ENCODE assay signal across 1 cellular context in the genomic region with DNA sequence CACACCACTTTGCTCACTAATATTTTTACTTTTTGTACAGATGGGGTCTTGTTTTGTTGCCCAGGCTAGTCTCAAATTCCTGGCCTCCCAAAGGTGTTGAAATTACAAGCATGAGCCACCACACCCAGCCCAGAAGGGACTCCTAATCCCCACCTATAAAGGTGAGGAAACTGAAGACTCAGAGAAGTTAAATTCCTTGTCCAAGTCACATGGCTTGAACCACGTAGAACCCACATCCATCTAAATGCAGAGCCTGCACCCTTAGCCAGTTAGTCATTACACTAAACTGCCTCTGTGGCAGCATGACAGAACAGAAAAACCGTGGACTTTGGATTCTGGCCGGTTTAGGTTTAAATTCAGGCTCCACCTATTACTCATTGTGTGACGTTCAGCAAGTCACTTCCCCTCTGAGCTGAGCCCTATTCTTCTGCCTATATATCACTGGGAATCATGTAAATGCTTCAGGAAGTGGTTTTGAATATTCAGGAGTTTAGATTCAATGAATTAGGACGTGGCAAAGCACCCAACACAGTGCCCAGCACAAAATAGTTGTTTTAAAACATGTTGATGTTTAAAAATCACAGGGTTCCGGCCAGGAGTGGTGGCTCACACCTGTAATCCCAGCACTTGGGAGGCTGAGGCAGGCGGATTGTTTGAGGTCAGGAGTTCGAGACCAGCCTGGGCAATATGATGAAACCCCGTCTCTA.
TF ChIP-seq lines count a peak whose summit lies in the region.

No MANE protein-coding gene starts in this region.

TF ChIP-seq in HepG2, 621 proteins besides CTCF, POLR2A, EP300 and RAD21 (continued from another document and continues in another):
- TF ChIP-seq ZNF615 (CRISPR knock-in tag; IDR thresholded peaks at IDR 0.05; ENCODE audit: borderline replicate concordance) (no peak), ZNF407 (CRISPR knock-in tag; IDR thresholded peaks at IDR 0.05; ENCODE audit: not compliant biosample characterization) (no peak), ZBTB14 (CRISPR knock-in tag; IDR thresholded peaks at IDR 0.05) (no peak), KDM6A (CRISPR knock-in tag; IDR thresholded peaks at IDR 0.05; ENCODE audit: low read depth) (peak; percentile 50; the same call in 1 of the 2 replicates), ZSCAN31 (CRISPR knock-in tag; IDR thresholded peaks at IDR 0.05; ENCODE audit: low read depth) (peak; percentile 82; the same call in 1 of the 2 replicates), ZBTB7B (CRISPR knock-in tag; IDR thresholded peaks at IDR 0.05) (no peak), TBX2 (CRISPR knock-in tag; IDR thresholded peaks at IDR 0.05; ENCODE audit: borderline replicate concordance) (peak; percentile 67; the same call in 1 of the 2 replicates), SYNCRIP (IDR thresholded peaks at IDR 0.05; ENCODE audit: insufficient read depth, low read depth, low read length) (no peak), SOX6 (IDR thresholded peaks at IDR 0.05) (no peak), SOX6 (CRISPR knock-in tag; IDR thresholded peaks at IDR 0.05) (peak; percentile 71), ZKSCAN8 (CRISPR knock-in tag; IDR thresholded peaks at IDR 0.05; ENCODE audit: borderline replicate concordance) (0 out of 2 replicates have a peak, but pooled peaks have one; percentile 30), SALL2 (CRISPR knock-in tag; IDR thresholded peaks at IDR 0.05) (no peak), NFE2 (CRISPR knock-in tag; IDR thresholded peaks at IDR 0.05) (no peak), ZNF503 (CRISPR knock-in tag; IDR thresholded peaks at IDR 0.05) (0 out of 2 replicates have a peak, but pooled peaks have one; percentile 48), ZSCAN9 (CRISPR knock-in tag; IDR thresholded peaks at IDR 0.05; ENCODE audit: borderline replicate concordance) (peak; percentile 69; the same call in 1 of the 2 replicates), CEBPG (CRISPR knock-in tag; IDR thresholded peaks at IDR 0.05) (0 out of 2 replicates have a peak, but pooled peaks have one; percentile 4), ZNF414 (CRISPR knock-in tag; IDR thresholded peaks at IDR 0.05) (no peak), SRSF4 (IDR thresholded peaks at IDR 0.05; ENCODE audit: low read depth, low read length, poor library complexity, severe bottlenecking) (no peak), PRDM10 (CRISPR knock-in tag; IDR thresholded peaks at IDR 0.05; ENCODE audit: low read depth) (no peak), TFDP2 (CRISPR knock-in tag; IDR thresholded peaks at IDR 0.05) (no peak), JUND (CRISPR knock-in tag; IDR thresholded peaks at IDR 0.05) (no peak), ZNF839 (CRISPR knock-in tag; IDR thresholded peaks at IDR 0.05; ENCODE audit: borderline replicate concordance) (no peak), ZNF441 (CRISPR knock-in tag; IDR thresholded peaks at IDR 0.05; ENCODE audit: borderline replicate concordance) (peak; percentile 70; the same call in 1 of the 2 replicates), RXRA (CRISPR knock-in tag; IDR thresholded peaks at IDR 0.05) (no peak), SETDB1 (CRISPR knock-in tag; IDR thresholded peaks at IDR 0.05; ENCODE audit: borderline replicate concordance) (no peak), CREB3 (CRISPR knock-in tag; IDR thresholded peaks at IDR 0.05) (no peak), ZNF230 (CRISPR knock-in tag; IDR thresholded peaks at IDR 0.05) (no peak), KLF12 (CRISPR knock-in tag; IDR thresholded peaks at IDR 0.05; ENCODE audit: borderline replicate concordance) (no peak; the same call in 1 of the 2 replicates), HNRNPH1 (optimal IDR thresholded peaks at IDR 0.05; ENCODE audit: low read depth, low read length) (no peak), NFKBIZ (CRISPR knock-in tag; IDR thresholded peaks at IDR 0.05) (no peak), SKI (IDR thresholded peaks at IDR 0.05; ENCODE audit: partially characterized antibody) (no peak), ZNF138 (CRISPR knock-in tag; IDR thresholded peaks at IDR 0.05; ENCODE audit: low read depth) (no peak), ZSCAN29 (CRISPR knock-in tag; conservative IDR thresholded peaks at IDR 0.05) (no peak), ZNF333 (CRISPR knock-in tag; IDR thresholded peaks at IDR 0.05; ENCODE audit: borderline replicate concordance) (no peak), GATAD2A (CRISPR knock-in tag; IDR thresholded peaks at IDR 0.05) (peak; percentile 58), ZNF430 (CRISPR knock-in tag; IDR thresholded peaks at IDR 0.05) (no peak), SMAD1 (CRISPR knock-in tag; IDR thresholded peaks at IDR 0.05; ENCODE audit: borderline replicate concordance, low read depth) (no peak), ZNF577 (CRISPR knock-in tag; IDR thresholded peaks at IDR 0.05; ENCODE audit: borderline replicate concordance, low read depth) (no peak), ZNF3 (CRISPR knock-in tag; IDR thresholded peaks at IDR 0.05) (no peak), KLF13 (CRISPR knock-in tag; IDR thresholded peaks at IDR 0.05) (no peak)
- TF ChIP-seq, protein P1, sequence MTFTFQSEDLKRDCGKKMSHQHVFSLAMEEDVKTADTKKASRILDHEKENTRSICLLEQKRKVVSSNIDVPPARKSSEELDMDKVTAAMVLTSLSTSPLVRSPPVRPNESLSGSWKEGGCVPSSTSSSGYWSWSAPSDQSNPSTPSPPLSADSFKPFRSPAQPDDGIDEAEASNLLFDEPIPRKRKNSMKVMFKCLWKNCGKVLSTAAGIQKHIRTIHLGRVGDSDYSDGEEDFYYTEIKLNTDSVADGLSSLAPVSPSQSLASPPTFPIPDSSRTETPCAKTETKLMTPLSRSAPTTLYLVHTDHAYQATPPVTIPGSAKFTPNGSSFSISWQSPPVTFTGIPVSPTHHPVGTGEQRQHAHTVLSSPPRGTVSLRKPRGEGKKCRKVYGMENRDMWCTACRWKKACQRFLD (CRISPR knock-in tag; IDR thresholded peaks at IDR 0.05; ENCODE audit: borderline replicate concordance), result no peak
